19 cellular contexts compared by ENCODE assay signal in the genomic region with DNA sequence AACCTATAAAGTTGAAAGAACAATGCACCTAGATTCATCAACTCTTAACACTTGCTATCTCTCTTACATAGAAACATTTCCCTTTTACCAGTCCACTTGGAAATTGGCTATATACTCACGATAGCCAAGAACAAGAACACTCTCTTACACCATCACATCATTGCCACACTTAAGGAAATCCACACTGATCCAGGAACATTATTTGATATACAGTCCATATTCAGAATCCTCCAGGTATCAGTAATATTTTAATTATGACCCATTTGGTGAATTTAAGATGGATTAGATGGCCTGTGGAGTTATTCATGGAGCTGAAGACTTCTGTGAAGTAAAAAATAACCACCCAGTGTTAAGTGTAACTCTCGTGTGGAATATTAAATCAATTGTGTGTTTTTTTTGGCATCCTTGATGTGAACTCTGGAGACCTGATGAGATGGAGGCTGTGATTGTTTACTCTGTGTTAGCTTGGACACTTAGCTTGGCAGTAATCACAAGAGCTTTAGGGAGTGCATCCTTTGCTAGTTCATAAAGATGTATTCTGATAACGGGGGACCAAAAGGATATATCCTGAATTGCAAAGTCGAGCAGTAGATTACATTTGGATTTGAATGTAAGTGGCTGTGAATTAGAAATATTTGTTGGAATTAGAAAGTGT. TPM values are rescaled to one million over a fixed set of nuclear protein-coding genes. Genes with fewer than 3 reads are reported as not detected.
A peak's percentile ranks its signal among the peaks of the same experiment; 100 is the strongest.
DNase-seq lines count a peak whose midpoint lies in the region; TF ChIP-seq lines count a peak whose summit lies in the region.
"Had no signal": no experiment of that assay in that cellular context is flagged by ENCODE, and none has a peak within 500 bp of the region (broad histone marks: within the 10 kb centered on the region; RNA-seq: fewer than 3 reads in every experiment).

No MANE protein-coding gene starts in this region.

- TF ChIP-seq POLR2A in suprapubic skin (IDR thresholded peaks at IDR 0.05), result no peak

- no peak for TF ChIP-seq EP300 in suprapubic skin (IDR thresholded peaks at IDR 0.05)

- H3K27ac ChIP-seq in coronary artery (peak overlapping the region; percentile 91 to 95), muscle layer of colon (ENCODE audit: low read depth, low read length) (peak overlapping the region; percentile 35), suprapubic skin (peak overlapping the region; percentile 81)

- H3K4me3 ChIP-seq in coronary artery, result no peak overlapping the region
- H3K4me3 ChIP-seq in muscle layer of colon (ENCODE audit: low read depth in 1 of 2, low read length in 2 of 2), result no peak overlapping the region
- H3K4me3 ChIP-seq in suprapubic skin, result no peak overlapping the region
- H3K4me3 ChIP-seq: spleen had no signal

- TF ChIP-seq CTCF in coronary artery (IDR thresholded peaks at IDR 0.05), result no peak
- TF ChIP-seq CTCF in suprapubic skin (IDR thresholded peaks at IDR 0.05), result no peak

- intact Hi-C loops in posterior vena cava (cut with DNase I), result loop anchor here in 1 of 2 donors (5.0 kb wide), 1 partner anchor 74 kb away; no protein-coding TSS in a partner anchor

- H3K9ac ChIP-seq in muscle layer of colon (ENCODE audit: low read length), result no peak overlapping the region

- H3K4me1 ChIP-seq in muscle layer of colon (ENCODE audit: insufficient read depth, low read length) (peaks cover 68% of the 10 kb centered on the region), suprapubic skin (peaks cover 40% of the 10 kb centered on the region)

- no peaks in the 10 kb centered on the region for H3K36me3 ChIP-seq in muscle layer of colon (ENCODE audit: insufficient read depth, low read length)
- no peaks in the 10 kb centered on the region for H3K36me3 ChIP-seq in suprapubic skin
- H3K36me3 ChIP-seq: spleen had no signal

- H3K27me3 ChIP-seq in muscle layer of colon (ENCODE audit: control insufficient read depth in 1 of 2, insufficient read depth in 2 of 2, low read length in 2 of 2), result no peaks in the 10 kb centered on the region
- no peaks in the 10 kb centered on the region for H3K27me3 ChIP-seq in suprapubic skin
- H3K27me3 ChIP-seq: spleen had no signal

- no peak for DNase-seq in coronary artery (ENCODE audit: low spot score)
- no peak for DNase-seq in suprapubic skin (ENCODE audit: low spot score in 2 of 2)
- DNase-seq in SW480 (ENCODE audit: low spot score), result no peak
- DNase-seq in T-helper 2 cell, result no peak
- no peak for DNase-seq in posterior vena cava (ENCODE audit: low spot score)
- DNase-seq: activated CD4-positive, alpha-beta T cell treated with anti-CD3 and anti-CD28 coated beads for 4 hours; activated CD8-positive, alpha-beta memory T cell treated with anti-CD3 and anti-CD28 coated beads, Interleukin-2, amount 10 ng/mL, durations not matched to agents 7 days and 5 days; activated naive CD8-positive, alpha-beta T cell treated with anti-CD3 and anti-CD28 coated beads, Interleukin-2, amount 10 ng/mL, durations not matched to agents 7 days and 5 days; DMS79 treated with DMSO at 0.1 percent for 48 hours; erythroblast; immature natural killer cell; naive thymus-derived CD4-positive, alpha-beta T cell; NCI-H1930; NCI-H446 treated with DMSO at 0.1 percent for 48 hours; spleen; stimulated activated CD4-positive, alpha-beta T cell treated with anti-CD3 and anti-CD28 coated beads, Interleukin-4, amount 100 ng/mL, for 4 hours; substantia nigra had no signal

- 49% methylated on average over 4 of the region's 4 CpGs for WGBS in suprapubic skin

- H3K9me3 ChIP-seq in muscle layer of colon (ENCODE audit: low read length) (no peaks in the 10 kb centered on the region), suprapubic skin (no peaks in the 10 kb centered on the region)
- H3K9me3 ChIP-seq: spleen had no signal

TF ChIP-seq in PFSK-1, 5 proteins besides CTCF, POLR2A, EP300 and RAD21:
- TF ChIP-seq, protein P1, sequence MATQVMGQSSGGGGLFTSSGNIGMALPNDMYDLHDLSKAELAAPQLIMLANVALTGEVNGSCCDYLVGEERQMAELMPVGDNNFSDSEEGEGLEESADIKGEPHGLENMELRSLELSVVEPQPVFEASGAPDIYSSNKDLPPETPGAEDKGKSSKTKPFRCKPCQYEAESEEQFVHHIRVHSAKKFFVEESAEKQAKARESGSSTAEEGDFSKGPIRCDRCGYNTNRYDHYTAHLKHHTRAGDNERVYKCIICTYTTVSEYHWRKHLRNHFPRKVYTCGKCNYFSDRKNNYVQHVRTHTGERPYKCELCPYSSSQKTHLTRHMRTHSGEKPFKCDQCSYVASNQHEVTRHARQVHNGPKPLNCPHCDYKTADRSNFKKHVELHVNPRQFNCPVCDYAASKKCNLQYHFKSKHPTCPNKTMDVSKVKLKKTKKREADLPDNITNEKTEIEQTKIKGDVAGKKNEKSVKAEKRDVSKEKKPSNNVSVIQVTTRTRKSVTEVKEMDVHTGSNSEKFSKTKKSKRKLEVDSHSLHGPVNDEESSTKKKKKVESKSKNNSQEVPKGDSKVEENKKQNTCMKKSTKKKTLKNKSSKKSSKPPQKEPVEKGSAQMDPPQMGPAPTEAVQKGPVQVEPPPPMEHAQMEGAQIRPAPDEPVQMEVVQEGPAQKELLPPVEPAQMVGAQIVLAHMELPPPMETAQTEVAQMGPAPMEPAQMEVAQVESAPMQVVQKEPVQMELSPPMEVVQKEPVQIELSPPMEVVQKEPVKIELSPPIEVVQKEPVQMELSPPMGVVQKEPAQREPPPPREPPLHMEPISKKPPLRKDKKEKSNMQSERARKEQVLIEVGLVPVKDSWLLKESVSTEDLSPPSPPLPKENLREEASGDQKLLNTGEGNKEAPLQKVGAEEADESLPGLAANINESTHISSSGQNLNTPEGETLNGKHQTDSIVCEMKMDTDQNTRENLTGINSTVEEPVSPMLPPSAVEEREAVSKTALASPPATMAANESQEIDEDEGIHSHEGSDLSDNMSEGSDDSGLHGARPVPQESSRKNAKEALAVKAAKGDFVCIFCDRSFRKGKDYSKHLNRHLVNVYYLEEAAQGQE (IDR thresholded peaks at IDR 0.05; ENCODE audit: insufficient read depth in 1 of 2, low read depth in 2 of 2, low read length in 2 of 2), result no peak
- TF ChIP-seq TAF1 (IDR thresholded peaks at IDR 0.05; ENCODE audit: borderline replicate concordance, insufficient read depth, low read length) (no peak), SIN3A (IDR thresholded peaks at IDR 0.05; ENCODE audit: borderline replicate concordance, insufficient read depth, low read length) (0 out of 2 replicates have a peak, but pooled peaks have one; percentile 21)
TF ChIP-seq in PFSK-1: peak in this region for 1.

RNA-seq across cellular contexts. Expression of a gene that starts 52.0 kb away (rescaled TPM):
- polyA plus RNA-seq in PFSK-1 (2012; ENCODE audit: insufficient read length, low read depth), result 87.9 TPM
- total RNA-seq in suprapubic skin, result 10 to 100 TPM; 31.3 to 40.4 (median 34.8) TPM
- 10 to 100 TPM; 80.5 to 85.0 TPM for total RNA-seq in posterior vena cava

Comparison
In these comparisons a context has a peak if more than half of its experiments do, and no peak if none do; other contexts are left out.
1. H3K27ac ChIP-seq: peak in every context shown above with its lines; median percentile 93 in coronary artery; 81 in suprapubic skin; 35 in muscle layer of colon.